In the genomic region with DNA sequence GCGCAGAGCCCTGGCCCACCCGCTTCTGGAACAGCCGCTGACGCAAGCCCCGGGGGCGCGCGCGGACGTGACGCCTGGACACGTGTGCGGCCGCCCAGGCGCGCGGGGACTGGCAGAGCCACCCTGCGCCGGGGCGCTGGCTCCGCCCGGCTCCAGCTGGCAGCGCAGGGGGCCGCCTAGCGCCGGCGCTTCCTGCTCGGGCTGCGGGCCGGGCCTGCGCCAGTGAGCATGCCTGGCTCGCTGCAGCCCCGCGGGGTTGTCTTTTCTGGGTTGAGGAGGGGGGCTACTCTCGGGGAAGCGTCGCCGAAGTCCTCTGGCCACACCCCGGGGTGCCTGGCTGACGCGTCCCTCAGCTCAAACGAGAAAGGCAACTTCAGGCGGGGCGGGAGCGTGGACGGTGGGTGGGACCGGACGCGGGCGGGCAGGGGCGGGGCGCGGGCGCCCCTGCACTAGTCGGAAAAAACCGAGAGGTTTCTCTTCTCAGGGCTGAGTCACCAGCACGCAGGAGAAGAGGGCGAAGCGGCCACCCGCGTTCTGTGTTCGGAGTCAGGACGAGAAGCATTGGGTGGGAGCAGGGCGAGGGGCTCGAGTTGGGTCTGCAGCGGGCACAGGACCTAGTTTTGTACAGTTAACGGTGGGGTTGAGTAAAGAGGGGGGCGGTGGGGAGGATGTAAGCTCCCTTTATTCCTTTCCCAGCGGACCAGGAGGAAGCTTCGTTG, we compare ENCODE assay signal across 8 cellular contexts. TPM values are rescaled to one million over a fixed set of nuclear protein-coding genes. Genes with fewer than 3 reads are reported as not detected.
DNase-seq lines count a peak whose midpoint lies in the region; ATAC-seq and TF ChIP-seq lines count a peak whose summit lies in the region.

A gene with protein sequence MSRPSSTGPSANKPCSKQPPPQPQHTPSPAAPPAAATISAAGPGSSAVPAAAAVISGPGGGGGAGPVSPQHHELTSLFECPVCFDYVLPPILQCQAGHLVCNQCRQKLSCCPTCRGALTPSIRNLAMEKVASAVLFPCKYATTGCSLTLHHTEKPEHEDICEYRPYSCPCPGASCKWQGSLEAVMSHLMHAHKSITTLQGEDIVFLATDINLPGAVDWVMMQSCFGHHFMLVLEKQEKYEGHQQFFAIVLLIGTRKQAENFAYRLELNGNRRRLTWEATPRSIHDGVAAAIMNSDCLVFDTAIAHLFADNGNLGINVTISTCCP (minus strand): TSS at position 48 of the 719 bp plus-strand sequence. CDS start 320 bp downstream, outside the sequence.

- peak within 1 kb of the TSS; percentile 96 for H3K4me3 Mint-ChIP-seq in natural killer cell

- H2AFZ ChIP-seq in fibroblast of lung (ENCODE audit: low read length) = peak within 1 kb of the TSS; percentile 97

- TF ChIP-seq CTCF in fibroblast of lung (conservative IDR thresholded peaks at IDR 0.05 in 1 of 2, IDR thresholded peaks at IDR 0.05 in 1 of 2; ENCODE audit: low read depth in 1 of 2, low read length in 2 of 2) = no peak
- no peak for TF ChIP-seq CTCF in natural killer cell (IDR thresholded peaks at IDR 0.05)

- no peaks in the 10 kb centered on the region for H3K27me3 Mint-ChIP-seq in natural killer cell (ENCODE audit: low read depth in 2 of 2)

- H3K36me3 ChIP-seq in KOPT-K1 (ENCODE audit: insufficient read depth, low read length) = peaks cover 9% of the 10 kb centered on the region; the same call in 1 of the 2 replicates
- H3K36me3 ChIP-seq in fibroblast of lung (ENCODE audit: control insufficient read depth, insufficient read depth, low read length) = no peaks in the 10 kb centered on the region

- DNase-seq in DMS79 treated with DMSO at 0.1 percent for 48 hours (lab: John Stamatoyannopoulos, UW) = peak; percentile 88
- peak; percentile 99 for DNase-seq in RPMI8226
- DNase-seq in activated T-helper 1 cell treated with anti-CD3 and anti-CD28 coated beads, Interleukin-2, amount 50 U/mL, for 16 hours (ENCODE audit: low read depth in 1 of 2, low spot score in 1 of 2) = peak; percentile 78 to 89
- peak; percentile 94 to 95 for DNase-seq in fibroblast of lung (ENCODE audit: low read depth in 2 of 2)
- peak; percentile 94 for DNase-seq in natural killer cell
- DNase-seq in stimulated activated naive CD4-positive, alpha-beta T cell (lab: John Stamatoyannopoulos, UW) = peak; percentile 92 to 95 (median 94)

- H3K9me3 ChIP-seq in KOPT-K1 (ENCODE audit: insufficient read depth, low read length, poor library complexity, severe bottlenecking) (no peaks in the 10 kb centered on the region), fibroblast of lung (ENCODE audit: control insufficient read depth, insufficient read depth, low read depth, low read length) (no peaks in the 10 kb centered on the region)

- H3K27me3 ChIP-seq in fibroblast of lung (ENCODE audit: control insufficient read depth, insufficient read depth, low read length) = no peaks in the 10 kb centered on the region

- H3K9me3 Mint-ChIP-seq in natural killer cell = no peaks in the 10 kb centered on the region

- peak within 1 kb of the TSS; percentile 98 to 100 for H3K27ac Mint-ChIP-seq in natural killer cell

- ATAC-seq in GM21737 (IDR thresholded peaks at IDR 0.05; ENCODE audit: unreplicated experiment) = peak; percentile 59
- ATAC-seq in natural killer cell = peak; percentile 76 to 93 (median 81)

- H3K4me1 ChIP-seq in fibroblast of lung (ENCODE audit: control insufficient read depth, extremely low read depth, insufficient read depth, low read length) = peaks cover 8% of the 10 kb centered on the region

- H3K4me3 ChIP-seq in fibroblast of lung (replicated peaks in 1 of 4; ENCODE audit: control extremely low read depth in 1 of 4, insufficient read depth in 1 of 4, low read depth in 3 of 4, low read length in 4 of 4) = peak within 1 kb of the TSS; percentile 87 to 97 (median 95)

- H3K4me1 Mint-ChIP-seq in natural killer cell = peaks cover 43 to 46% of the 10 kb centered on the region in 2 donors

- peak within 1 kb of the TSS; percentile 96 for H3K4me2 ChIP-seq in fibroblast of lung (ENCODE audit: extremely low read depth, insufficient read depth, low read length)

- peaks cover 38% of the 10 kb centered on the region for H3K79me2 ChIP-seq in fibroblast of lung (ENCODE audit: control insufficient read depth, insufficient read depth, low read length)

- peak within 1 kb of the TSS; percentile 87 for H3K27ac ChIP-seq in KOPT-K1 (ENCODE audit: low read depth, low read length, poor library complexity, severe bottlenecking)
- peak within 1 kb of the TSS; percentile 97 for H3K27ac ChIP-seq in fibroblast of lung (ENCODE audit: insufficient read depth, low read length)

- peak within 1 kb of the TSS; percentile 85 for H3K9ac ChIP-seq in fibroblast of lung (ENCODE audit: insufficient read depth, low read length)

- H3K36me3 Mint-ChIP-seq in natural killer cell = no peaks in the 10 kb centered on the region

- no peaks in the 10 kb centered on the region for H4K20me1 ChIP-seq in fibroblast of lung (ENCODE audit: control insufficient read depth, extremely low read depth, insufficient read depth, low read length)

- intact Hi-C loops in natural killer cell (cut with micrococcal nuclease) = loop anchor here (2.0 to 5.0 kb wide), 4 partner anchors 41 to 354 kb away; partner anchors contain the start of genes ERICH6, SELENOT and TSC22D2

RNA-seq across cellular contexts. Expression of the gene that starts here (rescaled TPM):
- total RNA-seq in fibroblast of lung (28.9 and 31.1 TPM in 2 replicates), natural killer cell (10 to 100 TPM; 22.7 to 25.7 (median 23.8) TPM)
- polyA plus RNA-seq in fibroblast of lung = 17.5 and 29.7 TPM in 2 replicates
- 16.6 and 22.7 TPM in 2 replicates for polyA plus RNA-seq in fibroblast of lung (2012)
- 132 and 142 TPM in 2 replicates for polyA minus RNA-seq in fibroblast of lung (ENCODE audit: low replicate concordance)

Comparison
In these comparisons a context has a peak if more than half of its experiments do, and no peak if none do; other contexts are left out.
1. Peak in every context shown above with its lines: DNase-seq, ATAC-seq, H3K4me3 ChIP-seq and H3K27ac ChIP-seq.